In the genomic region with DNA sequence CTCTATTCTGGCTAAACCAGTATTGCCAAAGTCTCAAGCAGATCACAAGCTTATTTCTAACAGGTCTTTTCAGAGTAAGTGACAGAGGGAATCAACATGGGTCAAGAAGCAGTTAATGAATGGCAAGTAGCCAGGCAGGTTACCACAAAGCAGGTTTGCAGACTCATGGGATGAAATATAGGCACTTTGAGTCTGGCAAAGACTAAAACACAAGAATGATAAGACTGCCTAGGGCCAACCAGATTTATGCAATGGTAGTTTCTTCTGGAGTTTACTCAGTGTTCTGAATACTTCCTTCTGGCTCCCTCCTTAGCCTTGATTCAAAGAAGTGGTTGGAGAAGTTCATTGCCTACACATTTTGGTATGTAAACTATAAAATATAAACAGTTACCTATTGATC, we compare ENCODE assay signal across 12 cellular contexts. TPM values are rescaled to one million over a fixed set of nuclear protein-coding genes. Genes with fewer than 3 reads are reported as not detected.
A peak's percentile ranks its signal among the peaks of the same experiment; 100 is the strongest.
DNase-seq lines count a peak whose midpoint lies in the region; ATAC-seq, FAIRE-seq and TF ChIP-seq lines count a peak whose summit lies in the region.
"Had no signal": no experiment of that assay in that cellular context is flagged by ENCODE, and none has a peak within 500 bp of the region (broad histone marks: within the 10 kb centered on the region; RNA-seq: fewer than 3 reads in every experiment).

No MANE protein-coding gene starts in this region.

- TF ChIP-seq EP300 in HepG2 (IDR thresholded peaks at IDR 0.05; ENCODE audit: low read depth in 2 of 2, low read length in 2 of 2) = no peak
- no peak for TF ChIP-seq EP300 in HepG2 (CRISPR knock-in tag; IDR thresholded peaks at IDR 0.05; ENCODE audit: borderline replicate concordance)

- no peak for TF ChIP-seq RAD21 in HepG2 (CRISPR knock-in tag; IDR thresholded peaks at IDR 0.05)

- peak overlapping the region; percentile 13 for H3K27ac ChIP-seq in HepG2 (ENCODE audit: extremely low read length, insufficient read depth, low read length)
- no peak overlapping the region for H3K27ac ChIP-seq in right lobe of liver
- H3K27ac ChIP-seq in VCaP = peak overlapping the region; percentile 91
- peak overlapping the region in 2 of 3 donors; percentile 14 to 15 for H3K27ac ChIP-seq in thyroid gland

- FAIRE-seq in HepG2 (lab: Jason Lieb, UNC) = no peak

- DNase-seq in HepG2 (ENCODE audit: low spot score) (no peak), right lobe of liver (no peak), glomerular visceral epithelial cell (ENCODE audit: extremely low spot score) (peak; percentile 29), thyroid gland (peak; percentile 24 to 25), cerebellar nuclear complex (lab: John Stamatoyannopoulos, UW) (no peak)
- DNase-seq in central memory CD4-positive, alpha-beta T cell = no peak
- DNase-seq: activated effector memory CD4-positive, alpha-beta T cell treated with Interleukin-2 at 50 U/mL for 16 hours; NCI-H2107; stimulated activated CD4-positive, alpha-beta T cell treated with anti-CD3 and anti-CD28 coated beads, Interleukin-4, amount 100 ng/mL, for 1 hour; upper lobe of left lung had no signal

- no peak for ATAC-seq in HepG2
- no peak for ATAC-seq in right lobe of liver
- no peak for ATAC-seq in GM21526 (IDR thresholded peaks at IDR 0.05; ENCODE audit: low FRiP score, unreplicated experiment)

- H3K9ac ChIP-seq in HepG2 (ENCODE audit: insufficient read depth, low read depth, low read length) = peak overlapping the region; percentile 97

- TF ChIP-seq POLR2A in HepG2 (IDR thresholded peaks at IDR 0.05; ENCODE audit: insufficient read depth in 1 of 2, low read depth in 2 of 2, low read length in 2 of 2) (no peak), right lobe of liver (IDR thresholded peaks at IDR 0.05) (no peak), thyroid gland (IDR thresholded peaks at IDR 0.05) (no peak)

- BruUV-seq in HepG2 (replicated peaks; lab: Mats Ljungman, UMichigan) = no TSS peak

- H3K4me2 ChIP-seq in HepG2 (ENCODE audit: low read depth, low read length) = peak overlapping the region; percentile 85

- peaks cover 82% of the 10 kb centered on the region for H4K20me1 ChIP-seq in HepG2 (ENCODE audit: insufficient read depth, low read length)

- H3K27me3 ChIP-seq in HepG2 (ENCODE audit: control insufficient read depth in 1 of 2, insufficient read depth in 2 of 2, low read length in 2 of 2) (no peaks in the 10 kb centered on the region; a peak in 1 of 5 replicates), right lobe of liver (no peaks in the 10 kb centered on the region), thyroid gland (no peaks in the 10 kb centered on the region)
- H3K27me3 ChIP-seq: upper lobe of left lung had no signal

- H2AFZ ChIP-seq in HepG2 (ENCODE audit: low read length) = no peak overlapping the region

- H3K4me1 ChIP-seq in HepG2 (ENCODE audit: insufficient read depth, low read length) (peaks cover 69% of the 10 kb centered on the region), right lobe of liver (peaks cover 0 to 63% (median 16%) of the 10 kb centered on the region in 4 donors), thyroid gland (peaks cover 13 to 23% of the 10 kb centered on the region in 2 donors)

- H3K9me3 ChIP-seq in HepG2 (ENCODE audit: low read length) (no peaks in the 10 kb centered on the region), right lobe of liver (no peaks in the 10 kb centered on the region), thyroid gland (no peaks in the 10 kb centered on the region)
- H3K9me3 ChIP-seq: upper lobe of left lung had no signal

- in situ Hi-C loops in HepG2 (cut with HindIII; ENCODE audit: extremely low pct_ligation_motif_present, low pct_unique_long_range_greater_than_20kb) = no loop called here

- intact Hi-C loops in HepG2 (cut with micrococcal nuclease; ENCODE audit: unreplicated experiment) = loop anchor here (5.0 to 10.0 kb wide), 3 partner anchors 173 to 205 kb away; a partner anchor contains a TSS
- intact Hi-C loops in right lobe of liver (cut with DNase I) = no loop called here
- intact Hi-C loops in thyroid gland (cut with DNase I) = no loop called here

- H3K79me2 ChIP-seq in HepG2 (ENCODE audit: insufficient read depth, low read length) = peaks cover 84% of the 10 kb centered on the region

- POLR2A ChIA-PET in HepG2 (lab: Yijun Ruan, JAX) = interaction anchor here (0.7 kb wide), 1 partner anchor 189 kb away, joined by 3 read pairs; a partner anchor contains a TSS

- H3K4me3 ChIP-seq in HepG2 (replicated peaks in 1 of 3; ENCODE audit: insufficient read depth in 1 of 3, low read depth in 2 of 3, low read length in 3 of 3) (peak overlapping the region in 2 of 3 experiments; percentile 88 to 98; a peak in 4 of 6 replicates), right lobe of liver (no peak overlapping the region), thyroid gland (replicated peaks in 1 of 3) (no peak overlapping the region)

- peaks cover 0 to 6% of the 10 kb centered on the region in 2 experiments; a peak in 3 of 5 replicates for H3K36me3 ChIP-seq in HepG2 (replicated peaks in 1 of 2; ENCODE audit: control insufficient read depth in 1 of 2, insufficient read depth in 2 of 2, low read length in 2 of 2)
- no peaks in the 10 kb centered on the region for H3K36me3 ChIP-seq in right lobe of liver
- H3K36me3 ChIP-seq in thyroid gland = no peaks in the 10 kb centered on the region

- CTCF ChIA-PET in HepG2 (lab: Yijun Ruan, JAX; ENCODE audit: low intra/inter-chr PET ratio, low total read pairs) = no interaction called here

- TF ChIP-seq CTCF in HepG2 (CRISPR knock-in tag; IDR thresholded peaks at IDR 0.05) (no peak), right lobe of liver (IDR thresholded peaks at IDR 0.05) (no peak), VCaP (conservative IDR thresholded peaks at IDR 0.05) (no peak), thyroid gland (IDR thresholded peaks at IDR 0.05) (no peak)

TF ChIP-seq in HepG2, 621 proteins besides CTCF, POLR2A, EP300 and RAD21:
- TF ChIP-seq REPIN1 (CRISPR knock-in tag; IDR thresholded peaks at IDR 0.05; ENCODE audit: borderline replicate concordance, low read depth) (0 out of 2 replicates have a peak, but pooled peaks have one; percentile 13), RBFOX2 (IDR thresholded peaks at IDR 0.05; ENCODE audit: low read depth, low read length) (peak; percentile 74), DR1 (CRISPR knock-in tag; IDR thresholded peaks at IDR 0.05) (no peak), KAT7 (CRISPR knock-in tag; IDR thresholded peaks at IDR 0.05; ENCODE audit: borderline replicate concordance) (peak; percentile 53; the same call in 1 of the 2 replicates)

RNA-seq across cellular contexts. Expression of a gene that starts 3.6 kb away (rescaled TPM):
- total RNA-seq in HepG2 (2016; rRNA removed; fragmentation: Illumina TruSeq; extraction: Trizol) (318 and 569 TPM in 2 replicates), right lobe of liver (100 to 1,000 TPM in 2 of 6 experiments, 10 to 100 TPM in 4; 27.9 to 341 (median 62.0) TPM), thyroid gland (10 to 100 TPM; 33.5 to 58.7 (median 44.1) TPM)
- 102 and 103 TPM in 2 replicates for total RNA-seq in HepG2 (2016; cell fraction: cytosol; rRNA removed; fragmentation: Illumina TruSeq; extraction: Trizol; ENCODE audit: low read depth)
- 324 and 538 TPM in 2 replicates for total RNA-seq in HepG2 (2016; cell fraction: insoluble cytoplasmic fraction; rRNA removed; fragmentation: Illumina TruSeq; extraction: Trizol)
- 88.2 and 99.0 TPM in 2 replicates for total RNA-seq in HepG2 (2016; cell fraction: membrane; rRNA removed; fragmentation: Illumina TruSeq; extraction: Trizol)
- total RNA-seq in HepG2 (2016; cell fraction: nucleus; rRNA removed; fragmentation: Illumina TruSeq; extraction: Trizol) = 264 and 285 TPM in 2 replicates
- polyA plus RNA-seq in HepG2 (2011; rRNA removed) = 56.8 and 102 TPM in 2 replicates
- 18.1 and 55.8 TPM in 2 replicates for polyA plus RNA-seq in HepG2 (2011; cell fraction: cytosol; rRNA removed)
- polyA plus RNA-seq in HepG2 (2011; cell fraction: nucleus; rRNA removed) = 66.5 and 148 TPM in 2 replicates
- 234 and 245 TPM in 2 replicates for polyA plus RNA-seq in HepG2 (2012)
- 9.1 and 11.3 TPM in 2 replicates for polyA plus RNA-seq in HepG2 (2016; cell fraction: cytosol; fragmentation: Illumina TruSeq; extraction: Trizol; ENCODE audit: low read depth)
- 406 and 419 TPM in 2 replicates for polyA plus RNA-seq in HepG2 (2016; cell fraction: insoluble cytoplasmic fraction; fragmentation: Illumina TruSeq; extraction: Trizol; ENCODE audit: low read depth)
- 30.9 and 36.1 TPM in 2 replicates for polyA plus RNA-seq in HepG2 (2016; cell fraction: membrane; fragmentation: Illumina TruSeq; extraction: Trizol; ENCODE audit: low read depth)
- 378 and 389 TPM in 2 replicates for polyA plus RNA-seq in HepG2 (2016; cell fraction: nucleus; fragmentation: Illumina TruSeq; extraction: Trizol; ENCODE audit: insufficient read depth, low read depth)
- 22.2 and 53.8 TPM in 2 replicates for polyA minus RNA-seq in HepG2 (2011; rRNA and poly(A)+ RNA removed; ENCODE audit: low replicate concordance)
- 57.9 and 117 TPM in 2 replicates for polyA minus RNA-seq in HepG2 (2011; cell fraction: cytosol; rRNA and poly(A)+ RNA removed)
- 197 and 349 TPM in 2 replicates for polyA minus RNA-seq in HepG2 (2011; cell fraction: nucleus; rRNA and poly(A)+ RNA removed)

Comparison
In these comparisons a context has a peak if more than half of its experiments do, and no peak if none do; other contexts are left out.
1. H3K27ac ChIP-seq: peak in HepG2 (single experiment), VCaP (single experiment) and thyroid gland (2 of 3); none in right lobe of liver (0 of 3).
2. H3K4me3 ChIP-seq: peak in HepG2 (2 of 3); none in right lobe of liver (0 of 3) and thyroid gland (0 of 3).
3. DNase-seq: peak in glomerular visceral epithelial cell (single experiment) and thyroid gland (2 of 2); none in HepG2 (single experiment), right lobe of liver (0 of 3), cerebellar nuclear complex (0 of 2) and central memory CD4-positive, alpha-beta T cell (single experiment).